15 cellular contexts compared by ENCODE assay signal in the genomic region with DNA sequence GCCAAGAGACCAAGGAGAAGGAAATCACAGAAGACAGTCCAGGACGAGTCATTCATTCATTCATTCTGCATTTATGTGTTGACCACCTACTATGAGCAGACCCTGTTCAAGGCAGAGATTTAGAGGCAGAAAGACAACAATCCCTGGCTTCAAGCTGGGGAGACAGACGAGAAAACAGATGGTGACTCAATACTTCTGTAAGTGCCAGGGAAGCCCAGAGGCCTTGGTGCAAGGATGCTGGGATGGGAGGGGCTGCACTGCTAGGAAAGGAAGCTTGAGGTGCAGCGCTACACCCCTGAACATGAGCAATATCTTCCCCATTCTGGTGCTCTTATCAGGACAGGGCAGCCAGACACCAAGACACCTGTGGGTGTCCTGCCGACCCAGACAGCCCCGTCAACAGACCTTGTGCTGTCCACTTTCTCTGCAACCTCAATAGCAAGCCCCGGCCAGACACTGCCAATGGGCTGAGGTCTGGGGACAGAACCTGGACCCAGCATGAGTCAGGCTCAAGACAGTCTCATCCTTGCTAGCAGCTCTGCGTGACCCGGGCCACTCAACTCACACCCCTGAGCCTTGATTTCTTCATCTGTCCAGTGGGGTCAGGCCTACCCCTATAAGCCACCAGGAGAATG.
DNase-seq lines count a peak whose midpoint lies in the region; ATAC-seq and TF ChIP-seq lines count a peak whose summit lies in the region.
"Had no signal": no experiment of that assay in that cellular context is flagged by ENCODE, and none has a peak within 500 bp of the region (broad histone marks: within the 10 kb centered on the region; RNA-seq: fewer than 3 reads in every experiment).

No MANE protein-coding gene starts in this region.

- no peak overlapping the region for H3K27ac ChIP-seq in PC-3 (ENCODE audit: low read length)

- no peaks in the 10 kb centered on the region for H3K9me3 ChIP-seq in adipocyte (ENCODE audit: control insufficient read depth, low read length)
- no peaks in the 10 kb centered on the region for H3K9me3 ChIP-seq in PC-3 (ENCODE audit: low read length)

- no peak overlapping the region for H3K4me3 Mint-ChIP-seq in osteocyte (ENCODE audit: unreplicated experiment)
- H3K4me3 Mint-ChIP-seq: activated T-cell treated with anti-CD3 and anti-CD28 coated beads, Interleukin-2, amount 50 U/mL, for 4 hours; memory B cell had no signal

- no peaks in the 10 kb centered on the region for H3K9me2 ChIP-seq in PC-3 (replicated peaks; ENCODE audit: low read length)

- H3K4me2 ChIP-seq in PC-3 (ENCODE audit: low read length) = no peak overlapping the region

- H3K4me3 ChIP-seq in AG10803 (ENCODE audit: low read length) = no peak overlapping the region
- H3K4me3 ChIP-seq in adipocyte (ENCODE audit: low read length) = peak overlapping the region; percentile 51
- no peak overlapping the region for H3K4me3 ChIP-seq in foreskin fibroblast (ENCODE audit: low read depth in 1 of 2, low read length in 2 of 2)
- H3K4me3 ChIP-seq in PC-3 (ENCODE audit: low read length) = no peak overlapping the region

- BruUV-seq in PC-3 (replicated peaks; lab: Mats Ljungman, UMichigan) = no TSS peak

- no peak overlapping the region for H2AFZ ChIP-seq in PC-3 (ENCODE audit: low read length)

- H3K79me2 ChIP-seq in PC-3 (ENCODE audit: low read length) = no peaks in the 10 kb centered on the region

- H3K27me3 ChIP-seq in adipocyte (replicated peaks; ENCODE audit: control insufficient read depth, insufficient read depth, low read length) (no peaks in the 10 kb centered on the region), PC-3 (ENCODE audit: low read length) (no peaks in the 10 kb centered on the region)

- peaks cover 63% of the 10 kb centered on the region for H3K4me1 ChIP-seq in adipocyte (ENCODE audit: control insufficient read depth, insufficient read depth, low read length)
- no peaks in the 10 kb centered on the region for H3K4me1 ChIP-seq in PC-3 (ENCODE audit: insufficient read depth, low read length)

- ATAC-seq in PC-3 = no peak
- ATAC-seq: activated T-cell treated with anti-CD3 and anti-CD28 coated beads, Interleukin-2, amount 50 U/mL, for 4 hours had no signal

- CTCF ChIA-PET in PC-3 (lab: Charles Lee) = interaction anchor here (0.6 kb wide), 1 partner anchor 889 kb away, joined by 3 read pairs; no protein-coding TSS in a partner anchor

- POLR2A ChIA-PET in PC-3 (lab: Charles Lee; ENCODE audit: unreplicated experiment) = no interaction called here

- H3K9me3 Mint-ChIP-seq in osteocyte (ENCODE audit: unreplicated experiment) = no peaks in the 10 kb centered on the region
- H3K9me3 Mint-ChIP-seq: activated T-cell treated with anti-CD3 and anti-CD28 coated beads, Interleukin-2, amount 50 U/mL, for 4 hours; memory B cell had no signal

- peak overlapping the region; percentile 83 for H3K9ac ChIP-seq in adipocyte (ENCODE audit: low read length)
- no peak overlapping the region for H3K9ac ChIP-seq in PC-3 (ENCODE audit: low read length)

- intact Hi-C loops in PC-3 (cut with micrococcal nuclease) = no loop called here

- no peak for TF ChIP-seq CTCF in AG10803 (conservative IDR thresholded peaks at IDR 0.05; ENCODE audit: low read length)
- no peak for TF ChIP-seq CTCF in foreskin fibroblast (IDR thresholded peaks at IDR 0.05; ENCODE audit: low read depth, low read length)
- TF ChIP-seq CTCF in osteocyte (IDR thresholded peaks at IDR 0.05) = no peak
- TF ChIP-seq CTCF in PC-3 (conservative IDR thresholded peaks at IDR 0.05; ENCODE audit: low read depth, low read length) = no peak

- no peaks in the 10 kb centered on the region for H4K20me1 ChIP-seq in PC-3 (ENCODE audit: low read length)

- H3K27ac Mint-ChIP-seq in osteocyte (ENCODE audit: unreplicated experiment) = peak overlapping the region; percentile 92
- H3K27ac Mint-ChIP-seq: memory B cell had no signal

- DNase-seq in AG10803 (ENCODE audit: low read depth) (peak; percentile 46), adipocyte (ENCODE audit: low read depth) (peak; percentile 73), foreskin fibroblast (peak; percentile 51 to 76), osteocyte (ENCODE audit: extremely low spot score, unreplicated experiment) (no peak), PC-3 (no peak)
- no peak for DNase-seq in stimulated activated CD4-positive, alpha-beta T cell treated with anti-CD3 and anti-CD28 coated beads, Interleukin-12 subunit alpha, Interleukin-12 subunit beta, amount 100 ng/mL, for 4 hours
- DNase-seq in activated CD8-positive, alpha-beta memory T cell treated with anti-CD3 and anti-CD28 coated beads, Interleukin-2, amount 50 U/mL, for 4 hours = no peak
- DNase-seq in activated naive CD4-positive, alpha-beta T cell treated with Interleukin-2 at 50 U/mL for 16 hours = no peak
- DNase-seq: activated T-cell treated with anti-CD3 and anti-CD28 coated beads, Interleukin-2, amount 50 U/mL, for 4 hours; AML-193; cortex of kidney; Karpas-422; SHP77 treated with DMSO at 0.1 percent for 48 hours; small intestine had no signal

- H3F3A ChIP-seq in PC-3 (ENCODE audit: low read length, unreplicated experiment) = no peaks in the 10 kb centered on the region

- H3K36me3 ChIP-seq in adipocyte (ENCODE audit: control insufficient read depth, insufficient read depth, low read length, severe bottlenecking) = no peaks in the 10 kb centered on the region
- H3K36me3 ChIP-seq in PC-3 (ENCODE audit: low read depth, low read length) = no peaks in the 10 kb centered on the region

- no peaks in the 10 kb centered on the region for H3K27me3 Mint-ChIP-seq in osteocyte (ENCODE audit: unreplicated experiment)

- no peaks in the 10 kb centered on the region for H3K36me3 Mint-ChIP-seq in osteocyte (ENCODE audit: unreplicated experiment)
- H3K36me3 Mint-ChIP-seq: memory B cell had no signal

- H3K4me1 Mint-ChIP-seq in osteocyte (ENCODE audit: unreplicated experiment) = peaks cover 62% of the 10 kb centered on the region
- H3K4me1 Mint-ChIP-seq: memory B cell had no signal

Comparison
In these comparisons a context has a peak if more than half of its experiments do, and no peak if none do; other contexts are left out.
1. DNase-seq: peak in AG10803 (single experiment), adipocyte (single experiment) and foreskin fibroblast (2 of 2); none in osteocyte (single experiment), stimulated activated CD4-positive, alpha-beta T cell treated with anti-CD3 and anti-CD28 coated beads, Interleukin-12 subunit alpha, Interleukin-12 subunit beta, amount 100 ng/mL, for 4 hours (single experiment), activated CD8-positive, alpha-beta memory T cell treated with anti-CD3 and anti-CD28 coated beads, Interleukin-2, amount 50 U/mL, for 4 hours (single experiment), activated naive CD4-positive, alpha-beta T cell treated with Interleukin-2 at 50 U/mL for 16 hours (single experiment) and PC-3 (single experiment).